Comparison of ENCODE assay signal across 8 cellular contexts in the genomic region with DNA sequence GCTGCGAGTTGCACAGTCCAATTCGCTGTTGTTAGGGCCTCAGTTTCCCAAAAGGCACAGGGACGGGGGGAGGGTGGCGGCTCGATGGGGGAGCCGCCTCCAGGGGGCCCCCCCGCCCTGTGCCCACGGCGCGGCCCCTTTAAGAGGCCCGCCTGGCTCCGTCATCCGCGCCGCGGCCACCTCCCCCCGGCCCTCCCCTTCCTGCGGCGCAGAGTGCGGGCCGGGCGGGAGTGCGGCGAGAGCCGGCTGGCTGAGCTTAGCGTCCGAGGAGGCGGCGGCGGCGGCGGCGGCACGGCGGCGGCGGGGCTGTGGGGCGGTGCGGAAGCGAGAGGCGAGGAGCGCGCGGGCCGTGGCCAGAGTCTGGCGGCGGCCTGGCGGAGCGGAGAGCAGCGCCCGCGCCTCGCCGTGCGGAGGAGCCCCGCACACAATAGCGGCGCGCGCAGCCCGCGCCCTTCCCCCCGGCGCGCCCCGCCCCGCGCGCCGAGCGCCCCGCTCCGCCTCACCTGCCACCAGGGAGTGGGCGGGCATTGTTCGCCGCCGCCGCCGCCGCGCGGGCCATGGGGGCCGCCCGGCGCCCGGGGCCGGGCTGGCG. TPM values are rescaled to one million over a fixed set of nuclear protein-coding genes. Genes with fewer than 3 reads are reported as not detected.
A peak's percentile ranks its signal among the peaks of the same experiment; 100 is the strongest.
DNase-seq lines count a peak whose midpoint lies in the region; ATAC-seq and TF ChIP-seq lines count a peak whose summit lies in the region.

A gene (plus strand): TSS at position 209 of the 592 bp plus-strand sequence. CDS start 452 bp downstream, outside the sequence.

- H3K9me3 ChIP-seq in endodermal cell (ENCODE audit: control insufficient read depth, low read length) = peaks cover 21% of the 10 kb centered on the region

- peaks cover 15% of the 10 kb centered on the region for H3K27me3 Mint-ChIP-seq in endodermal cell (ENCODE audit: insufficient read depth)

- H3K4me1 ChIP-seq in endodermal cell (ENCODE audit: control insufficient read depth, insufficient read depth, low read length) = no peaks in the 10 kb centered on the region

- peaks cover 23% of the 10 kb centered on the region for H3K9me3 Mint-ChIP-seq in endodermal cell

- peak within 1 kb of the TSS; percentile 79 for H3K27ac Mint-ChIP-seq in endodermal cell

- H3K4me3 ChIP-seq in AG10803 (ENCODE audit: low read length) (peak within 1 kb of the TSS; percentile 76), endodermal cell (ENCODE audit: low read length) (peak within 1 kb of the TSS; percentile 94)

- peaks cover 45% of the 10 kb centered on the region for H3K4me1 Mint-ChIP-seq in endodermal cell

- no peak for TF ChIP-seq CTCF in AG10803 (conservative IDR thresholded peaks at IDR 0.05; ENCODE audit: low read length)
- TF ChIP-seq CTCF in endodermal cell (conservative IDR thresholded peaks at IDR 0.05) = no peak

- H3K27me3 ChIP-seq in endodermal cell (ENCODE audit: control insufficient read depth, insufficient read depth, low read length, poor library complexity, severe bottlenecking) = no peaks in the 10 kb centered on the region

- DNase-seq in AG10803 (ENCODE audit: low read depth) (peak; percentile 57), NCI-H82 (lab: John Stamatoyannopoulos, UW) (peak; percentile 74), endodermal cell (peak; percentile 82), lung microvascular endothelial cell (ENCODE audit: low read depth in 2 of 2) (peak; percentile 82 to 89)
- peak; percentile 66 for DNase-seq in activated CD8-positive, alpha-beta memory T cell treated with anti-CD3 and anti-CD28 coated beads, Interleukin-2, amount 50 U/mL, for 4 hours
- DNase-seq in stimulated activated CD8-positive, alpha-beta memory T cell treated with anti-CD3 and anti-CD28 coated beads, Interleukin-15, amount 100 ng/mL, for 1 hour (ENCODE audit: low read depth) = peak; percentile 17

- H3K9ac ChIP-seq in endodermal cell (ENCODE audit: extremely low read depth, low read length, poor library complexity, severe bottlenecking) = peak within 1 kb of the TSS; percentile 37

- WGBS in endodermal cell (ENCODE audit: insufficient coverage in 1 of 2, insufficient read length in 1 of 2), 2 experiments = 0 to 1% methylated on average over 11 to 88 of the region's 88 CpGs

- peak; percentile 62 for ATAC-seq in GM19372 (IDR thresholded peaks at IDR 0.05; ENCODE audit: low read depth, unreplicated experiment)
- ATAC-seq in HG02623 (IDR thresholded peaks at IDR 0.05; ENCODE audit: unreplicated experiment) = no peak

- H3K36me3 ChIP-seq in endodermal cell (ENCODE audit: control insufficient read depth, insufficient read depth, low read length) = peaks cover 19% of the 10 kb centered on the region

- peaks cover 38% of the 10 kb centered on the region for H3K36me3 Mint-ChIP-seq in endodermal cell (ENCODE audit: low read depth)

- no peak within 1 kb of the TSS for H3K27ac ChIP-seq in endodermal cell (ENCODE audit: low read depth, low read length)

- H3K4me3 Mint-ChIP-seq in endodermal cell = peak within 1 kb of the TSS; percentile 62

RNA-seq across cellular contexts. Expression of the gene that starts here (rescaled TPM):
- total RNA-seq in endodermal cell = 100 to 1,000 TPM; 102 to 172 TPM
- polyA plus RNA-seq in endodermal cell (2013, experiment 1 of 2) = 52.0 TPM
- 54.4 TPM for polyA plus RNA-seq in endodermal cell (2013, experiment 2 of 2)
- total RNA-seq in lung microvascular endothelial cell = 97.0 and 129 TPM in 2 replicates

Comparison
In these comparisons a context has a peak if more than half of its experiments do, and no peak if none do; other contexts are left out.
1. DNase-seq: peak in every context shown above with its lines; median percentile 86 in lung microvascular endothelial cell; 82 in endodermal cell; 74 in NCI-H82; 66 in activated CD8-positive, alpha-beta memory T cell treated with anti-CD3 and anti-CD28 coated beads, Interleukin-2, amount 50 U/mL, for 4 hours; 57 in AG10803; 17 in stimulated activated CD8-positive, alpha-beta memory T cell treated with anti-CD3 and anti-CD28 coated beads, Interleukin-15, amount 100 ng/mL, for 1 hour.